ENCODE assay signal across 8 cellular contexts in genomic region chr3:131174752-131175151, GRCh38.
A peak's percentile ranks its signal among the peaks of the same experiment; 100 is the strongest.
DNase-seq lines count a peak whose midpoint lies in the region; ATAC-seq and TF ChIP-seq lines count a peak whose summit lies in the region.

No MANE protein-coding gene starts in this region.

- intact Hi-C loops in left ventricle myocardium superior (cut with micrococcal nuclease), result no loop called here
- intact Hi-C loops in posterior vena cava (cut with DNase I), result no loop called here

- H3K36me3 Mint-ChIP-seq in activated naive CD8-positive, alpha-beta T cell treated with anti-CD3 and anti-CD28 coated beads, Interleukin-2, amount 10 ng/mL, durations not matched to agents 7 days and 5 days, result peaks cover 6% of the 10 kb centered on the region
- H3K36me3 Mint-ChIP-seq in HFFc6 (ENCODE audit: low read depth), result no peaks in the 10 kb centered on the region

- TF ChIP-seq CTCF in HFFc6 (IDR thresholded peaks at IDR 0.05), result no peak

- no peaks in the 10 kb centered on the region for H3K27me3 Mint-ChIP-seq in activated naive CD8-positive, alpha-beta T cell treated with anti-CD3 and anti-CD28 coated beads, Interleukin-2, amount 10 ng/mL, durations not matched to agents 7 days and 5 days
- no peaks in the 10 kb centered on the region for H3K27me3 Mint-ChIP-seq in HFFc6 (ENCODE audit: insufficient read depth)

- ATAC-seq in GM19351 (IDR thresholded peaks at IDR 0.05; ENCODE audit: unreplicated experiment), result peak; percentile 98
- ATAC-seq in HG03378 (IDR thresholded peaks at IDR 0.05; ENCODE audit: unreplicated experiment), result peak; percentile 95
- ATAC-seq in activated naive CD8-positive, alpha-beta T cell treated with anti-CD3 and anti-CD28 coated beads, Interleukin-2, amount 10 ng/mL, durations not matched to agents 7 days and 5 days (ENCODE audit: low read depth), result peak; percentile 99
- no peak for ATAC-seq in left ventricle myocardium superior

- H3K4me1 Mint-ChIP-seq in activated naive CD8-positive, alpha-beta T cell treated with anti-CD3 and anti-CD28 coated beads, Interleukin-2, amount 10 ng/mL, durations not matched to agents 7 days and 5 days, result peaks cover 36% of the 10 kb centered on the region
- peaks cover 5% of the 10 kb centered on the region; the same call in 1 of the 2 replicates for H3K4me1 Mint-ChIP-seq in HFFc6 (ENCODE audit: low read depth)

- H3K27ac Mint-ChIP-seq in activated naive CD8-positive, alpha-beta T cell treated with anti-CD3 and anti-CD28 coated beads, Interleukin-2, amount 10 ng/mL, durations not matched to agents 7 days and 5 days, result peak overlapping the region; percentile 85
- no peak overlapping the region for H3K27ac Mint-ChIP-seq in HFFc6

- H3K9me3 Mint-ChIP-seq in activated naive CD8-positive, alpha-beta T cell treated with anti-CD3 and anti-CD28 coated beads, Interleukin-2, amount 10 ng/mL, durations not matched to agents 7 days and 5 days, result peaks cover 2% of the 10 kb centered on the region
- H3K9me3 Mint-ChIP-seq in HFFc6, result no peaks in the 10 kb centered on the region

- POLR2A ChIA-PET in activated naive CD8-positive, alpha-beta T cell treated with anti-CD3 and anti-CD28 coated beads, Interleukin-2, amount 10 ng/mL, durations not matched to agents 7 days and 5 days (lab: Charles Lee), result interaction anchor here (1.7 to 1.9 kb wide), 2 partner anchors 207 to 281 kb away, joined by 5 to 9 read pairs; partner anchors contain the start of genes ATP2C1 and NUDT16

- H3K4me3 Mint-ChIP-seq in activated naive CD8-positive, alpha-beta T cell treated with anti-CD3 and anti-CD28 coated beads, Interleukin-2, amount 10 ng/mL, durations not matched to agents 7 days and 5 days, result peak overlapping the region; percentile 61
- no peak overlapping the region for H3K4me3 Mint-ChIP-seq in HFFc6

- DNase-seq in DMS53 (lab: John Stamatoyannopoulos, UW) (peak; percentile 73), HuH-7.5 (ENCODE audit: low spot score) (no peak), left ventricle myocardium superior (no peak), HFFc6 (no peak), posterior vena cava (ENCODE audit: low spot score) (no peak)
- DNase-seq in activated naive CD8-positive, alpha-beta T cell treated with anti-CD3 and anti-CD28 coated beads, Interleukin-2, amount 10 ng/mL, durations not matched to agents 7 days and 5 days, result peak; percentile 31

Comparison
In these comparisons a context has a peak if more than half of its experiments do, and no peak if none do; other contexts are left out.
1. DNase-seq: peak in DMS53 (single experiment) and activated naive CD8-positive, alpha-beta T cell treated with anti-CD3 and anti-CD28 coated beads, Interleukin-2, amount 10 ng/mL, durations not matched to agents 7 days and 5 days (single experiment); none in HuH-7.5 (single experiment), left ventricle myocardium superior (single experiment), HFFc6 (single experiment) and posterior vena cava (single experiment).